Comparison of ENCODE assay signal across 1 cellular context in the genomic region with DNA sequence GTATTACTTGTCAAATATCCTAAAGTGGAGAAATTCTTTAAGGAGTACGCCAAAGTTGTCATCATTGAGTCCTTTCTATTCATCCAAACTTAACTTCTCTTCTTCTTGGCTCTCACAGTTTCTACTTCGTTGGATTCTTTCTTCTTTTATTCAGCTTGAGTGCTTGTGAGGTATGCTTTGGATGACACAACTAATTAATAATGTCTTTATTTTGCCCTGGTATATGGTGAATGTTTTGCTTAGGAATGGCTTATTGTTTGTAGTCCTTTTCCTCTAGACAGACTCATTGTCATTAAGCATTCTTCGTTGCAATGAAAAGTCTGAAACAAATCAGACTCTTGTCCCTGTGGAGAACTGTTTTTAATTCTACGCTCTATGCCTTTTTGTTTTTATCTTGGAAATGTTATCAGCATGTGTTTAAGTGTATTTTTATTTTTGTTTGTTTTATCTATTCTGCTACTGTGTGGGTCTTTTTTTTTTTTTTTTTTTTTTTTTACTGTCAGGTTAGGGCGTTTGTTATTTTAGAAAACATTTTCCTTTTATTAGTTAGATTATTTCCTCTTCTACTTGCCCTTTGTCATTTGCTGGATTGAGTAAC.
TF ChIP-seq lines count a peak whose summit lies in the region.

No MANE protein-coding gene starts in this region.

TF ChIP-seq in SK-N-SH, 30 proteins besides CTCF, POLR2A, EP300 and RAD21:
- TF ChIP-seq, protein P1, sequence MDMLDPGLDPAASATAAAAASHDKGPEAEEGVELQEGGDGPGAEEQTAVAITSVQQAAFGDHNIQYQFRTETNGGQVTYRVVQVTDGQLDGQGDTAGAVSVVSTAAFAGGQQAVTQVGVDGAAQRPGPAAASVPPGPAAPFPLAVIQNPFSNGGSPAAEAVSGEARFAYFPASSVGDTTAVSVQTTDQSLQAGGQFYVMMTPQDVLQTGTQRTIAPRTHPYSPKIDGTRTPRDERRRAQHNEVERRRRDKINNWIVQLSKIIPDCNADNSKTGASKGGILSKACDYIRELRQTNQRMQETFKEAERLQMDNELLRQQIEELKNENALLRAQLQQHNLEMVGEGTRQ (IDR thresholded peaks at IDR 0.05; ENCODE audit: borderline replicate concordance, low read depth, low read length): no peak
- TF ChIP-seq, protein P2, sequence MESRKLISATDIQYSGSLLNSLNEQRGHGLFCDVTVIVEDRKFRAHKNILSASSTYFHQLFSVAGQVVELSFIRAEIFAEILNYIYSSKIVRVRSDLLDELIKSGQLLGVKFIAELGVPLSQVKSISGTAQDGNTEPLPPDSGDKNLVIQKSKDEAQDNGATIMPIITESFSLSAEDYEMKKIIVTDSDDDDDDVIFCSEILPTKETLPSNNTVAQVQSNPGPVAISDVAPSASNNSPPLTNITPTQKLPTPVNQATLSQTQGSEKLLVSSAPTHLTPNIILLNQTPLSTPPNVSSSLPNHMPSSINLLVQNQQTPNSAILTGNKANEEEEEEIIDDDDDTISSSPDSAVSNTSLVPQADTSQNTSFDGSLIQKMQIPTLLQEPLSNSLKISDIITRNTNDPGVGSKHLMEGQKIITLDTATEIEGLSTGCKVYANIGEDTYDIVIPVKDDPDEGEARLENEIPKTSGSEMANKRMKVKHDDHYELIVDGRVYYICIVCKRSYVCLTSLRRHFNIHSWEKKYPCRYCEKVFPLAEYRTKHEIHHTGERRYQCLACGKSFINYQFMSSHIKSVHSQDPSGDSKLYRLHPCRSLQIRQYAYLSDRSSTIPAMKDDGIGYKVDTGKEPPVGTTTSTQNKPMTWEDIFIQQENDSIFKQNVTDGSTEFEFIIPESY (IDR thresholded peaks at IDR 0.05; ENCODE audit: borderline replicate concordance, low read depth): no peak
- TF ChIP-seq RFX5 (IDR thresholded peaks at IDR 0.05; ENCODE audit: low read length) (no peak), CHD2 (IDR thresholded peaks at IDR 0.05; ENCODE audit: low read length, partially characterized antibody) (no peak)
- TF ChIP-seq, protein P3, sequence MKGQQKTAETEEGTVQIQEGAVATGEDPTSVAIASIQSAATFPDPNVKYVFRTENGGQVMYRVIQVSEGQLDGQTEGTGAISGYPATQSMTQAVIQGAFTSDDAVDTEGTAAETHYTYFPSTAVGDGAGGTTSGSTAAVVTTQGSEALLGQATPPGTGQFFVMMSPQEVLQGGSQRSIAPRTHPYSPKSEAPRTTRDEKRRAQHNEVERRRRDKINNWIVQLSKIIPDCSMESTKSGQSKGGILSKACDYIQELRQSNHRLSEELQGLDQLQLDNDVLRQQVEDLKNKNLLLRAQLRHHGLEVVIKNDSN (IDR thresholded peaks at IDR 0.05; ENCODE audit: borderline replicate concordance, low read depth): no peak
